In the genomic region with DNA sequence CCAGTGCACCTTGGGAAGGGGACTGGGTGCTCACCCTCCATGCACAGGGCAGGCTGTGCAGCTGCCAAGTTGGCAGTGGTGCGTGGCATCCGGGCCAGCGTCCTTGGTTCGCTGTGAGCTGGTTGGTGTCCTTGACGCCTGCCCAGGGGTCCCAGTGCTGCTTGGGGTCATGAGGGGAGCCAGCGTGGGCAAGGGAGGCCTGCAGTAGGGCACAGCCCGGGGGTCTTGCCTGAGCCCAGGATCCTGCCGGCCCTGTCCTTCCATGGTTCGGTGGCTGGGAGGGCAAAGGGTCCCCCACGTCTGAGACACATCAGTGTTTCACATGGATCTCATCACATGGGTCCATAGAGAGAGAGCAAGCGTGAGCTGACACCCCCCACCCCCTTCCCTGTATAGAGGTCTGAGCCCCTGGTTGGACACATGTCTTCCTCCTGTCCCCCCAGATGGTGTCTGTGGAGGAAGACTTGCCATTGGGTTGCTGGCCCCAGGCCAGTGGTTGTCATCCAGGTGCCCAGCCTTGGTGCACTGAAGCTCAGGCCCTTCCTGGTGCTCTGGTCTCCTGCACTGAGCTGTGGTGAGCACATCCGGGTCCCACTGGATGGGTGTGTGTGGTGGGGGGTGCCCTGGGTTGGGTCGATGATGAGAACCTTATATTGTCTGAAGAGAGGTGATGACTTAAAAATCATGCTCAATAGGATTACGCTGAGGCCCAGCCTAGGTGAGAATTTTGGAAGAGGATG, we compare ENCODE assay signal across 17 cellular contexts.
"Had no signal": no experiment of that assay in that cellular context is flagged by ENCODE, and none has a peak within 500 bp of the region (broad histone marks: within the 10 kb centered on the region; RNA-seq: fewer than 3 reads in every experiment).

No MANE protein-coding gene starts in this region.

- H3K9me3 Mint-ChIP-seq: type B pancreatic cell had no signal

- H2AFZ ChIP-seq: neural progenitor cell, parathyroid adenoma had no signal

- H3K4me3 Mint-ChIP-seq: naive thymus-derived CD8-positive, alpha-beta T cell; neural progenitor cell; type B pancreatic cell had no signal

- H3K36me3 ChIP-seq: neural progenitor cell, sigmoid colon had no signal

- H3K4me1 ChIP-seq: neural progenitor cell, parathyroid adenoma, psoas muscle, sigmoid colon had no signal

- H3K4me1 Mint-ChIP-seq: naive thymus-derived CD8-positive, alpha-beta T cell; neural progenitor cell had no signal

- DNase-seq: caudate nucleus; effector CD4-positive, alpha-beta T cell; foreskin melanocyte; hypothalamus; occipital lobe; retina; stimulated activated CD4-positive, alpha-beta T cell treated with anti-CD3 and anti-CD28 coated beads, Interleukin-12 subunit alpha, Interleukin-12 subunit beta, amount 100 ng/mL, for 4 hours; stimulated activated naive CD4-positive, alpha-beta T cell treated with Interleukin-2 at 50 U/mL for 16 hours had no signal

- H3K27ac ChIP-seq: coronary artery, neural progenitor cell, parathyroid adenoma, psoas muscle, sigmoid colon, skin epidermis had no signal

- H3K27ac Mint-ChIP-seq: naive thymus-derived CD8-positive, alpha-beta T cell; neural progenitor cell; type B pancreatic cell had no signal

- H3K27me3 Mint-ChIP-seq: naive thymus-derived CD8-positive, alpha-beta T cell; type B pancreatic cell had no signal

- H3K27me3 ChIP-seq: neural progenitor cell, sigmoid colon had no signal

- H3K4me3 ChIP-seq: coronary artery, mucosa of descending colon, neural progenitor cell, psoas muscle, sigmoid colon, skin epidermis had no signal

- H3K4me2 ChIP-seq: neural progenitor cell had no signal

- H3K36me3 Mint-ChIP-seq: type B pancreatic cell had no signal

- H3K9ac ChIP-seq: neural progenitor cell, parathyroid adenoma had no signal

- ATAC-seq: mucosa of descending colon; naive thymus-derived CD8-positive, alpha-beta T cell; psoas muscle had no signal
